In genomic region chr16:11700264-11701029, GRCh38 we compare ENCODE assay signal across 15 cellular contexts. TPM values are rescaled to one million over a fixed set of nuclear protein-coding genes. Genes with fewer than 3 reads are reported as not detected.
DNase-seq lines count a peak whose midpoint lies in the region; ATAC-seq and TF ChIP-seq lines count a peak whose summit lies in the region.
"Had no signal": no experiment of that assay in that cellular context is flagged by ENCODE, and none has a peak within 500 bp of the region (broad histone marks: within the 10 kb centered on the region; RNA-seq: fewer than 3 reads in every experiment).

No MANE protein-coding gene starts in this region.

- TF ChIP-seq CTCF in fibroblast of pulmonary artery (IDR thresholded peaks at IDR 0.05; ENCODE audit: low read length, missing control alignments) (no peak), gastrocnemius medialis (IDR thresholded peaks at IDR 0.05 in 4 of 5, conservative IDR thresholded peaks at IDR 0.05 in 1 of 5) (no peak)

- DNase-seq in activated CD8-positive, alpha-beta memory T cell treated with anti-CD3 and anti-CD28 coated beads for 24 hours: peak; percentile 35
- no peak for DNase-seq in activated CD8-positive, alpha-beta memory T cell treated with anti-CD3 and anti-CD28 coated beads, Interleukin-2, amount 50 U/mL, for 48 hours
- DNase-seq in NOMO-1 treated with dmso at 0.1 percent for 144 hours (lab: John Stamatoyannopoulos, UW; ENCODE audit: unreplicated experiment): peak; percentile 30
- peak; percentile 37 for DNase-seq in fibroblast of pulmonary artery (ENCODE audit: low read depth)
- no peak for DNase-seq in gastrocnemius medialis
- DNase-seq in NCI-H748 treated with DMSO at 0.1 percent for 48 hours (lab: John Stamatoyannopoulos, UW): no peak
- DNase-seq in NCI-H2107 treated with DMSO at 0.1 percent for 48 hours (lab: John Stamatoyannopoulos, UW; ENCODE audit: unreplicated experiment): no peak
- DNase-seq in A172 (ENCODE audit: low spot score): no peak
- DNase-seq: activated CD4-positive, alpha-beta T cell treated with anti-CD3 and anti-CD28 coated beads for 48 hours; GOT3; NCI-H146; NCI-H524 treated with DMSO at 0.1 percent for 48 hours; RPMI8226; stimulated activated naive CD4-positive, alpha-beta T cell had no signal

- peak; percentile 16 to 51 for ATAC-seq in gastrocnemius medialis

- peaks cover 30 to 39% of the 10 kb centered on the region in 2 donors for H3K4me1 ChIP-seq in gastrocnemius medialis
- H3K4me1 ChIP-seq: ascending aorta had no signal

- in situ Hi-C loops in gastrocnemius medialis (cut with MboI; ENCODE audit: low sequenced_read_pairs in 4 of 4): loop anchor here in 1 of 4 donors (25.0 kb wide), 1 partner anchor 738 kb away; no protein-coding TSS in a partner anchor

- H3K27me3 ChIP-seq in gastrocnemius medialis: no peaks in the 10 kb centered on the region
- H3K27me3 ChIP-seq: ascending aorta had no signal

- TF ChIP-seq POLR2A in gastrocnemius medialis (IDR thresholded peaks at IDR 0.05): no peak

- H3K27ac ChIP-seq in gastrocnemius medialis: peak overlapping the region; percentile 66 to 89 (median 70)
- H3K27ac ChIP-seq: ascending aorta had no signal

- no peaks in the 10 kb centered on the region for H3K9me3 ChIP-seq in gastrocnemius medialis
- H3K9me3 ChIP-seq: ascending aorta had no signal

- peaks cover 0 to 32% of the 10 kb centered on the region in 2 donors for H3K36me3 ChIP-seq in gastrocnemius medialis

- intact Hi-C loops in gastrocnemius medialis (cut with DNase I; ENCODE audit: low total_unique reads): no loop called here

- H3K4me3 ChIP-seq in fibroblast of pulmonary artery (replicated peaks; ENCODE audit: low read depth, low read length) (no peak overlapping the region), gastrocnemius medialis (no peak overlapping the region)
- H3K4me3 ChIP-seq: ascending aorta had no signal

RNA-seq across cellular contexts. Expression of gene SNN, which starts 32.2 kb away (rescaled TPM):
- 10 to 100 TPM; 22.5 to 94.5 (median 78.1) TPM for total RNA-seq in gastrocnemius medialis
- 20.7 and 30.9 TPM in 2 replicates for total RNA-seq in A172 (2014; rRNA removed; shearing (Covaris generic))

RNA-seq across cellular contexts. Expression of gene TXNDC11, which starts 42.2 kb away (rescaled TPM):
- 10 to 100 TPM; 35.2 to 64.5 (median 51.2) TPM for total RNA-seq in gastrocnemius medialis
- total RNA-seq in A172 (2014; rRNA removed; shearing (Covaris generic)): 33.8 and 35.9 TPM in 2 replicates

Comparison
In these comparisons a context has a peak if more than half of its experiments do, and no peak if none do; other contexts are left out.
1. DNase-seq: peak in activated CD8-positive, alpha-beta memory T cell treated with anti-CD3 and anti-CD28 coated beads for 24 hours (single experiment), NOMO-1 treated with dmso at 0.1 percent for 144 hours (single experiment) and fibroblast of pulmonary artery (single experiment); none in activated CD8-positive, alpha-beta memory T cell treated with anti-CD3 and anti-CD28 coated beads, Interleukin-2, amount 50 U/mL, for 48 hours (single experiment), gastrocnemius medialis (0 of 2), NCI-H748 treated with DMSO at 0.1 percent for 48 hours (single experiment), NCI-H2107 treated with DMSO at 0.1 percent for 48 hours (single experiment) and A172 (single experiment).